Comparison of ENCODE assay signal across 18 cellular contexts in the genomic region with DNA sequence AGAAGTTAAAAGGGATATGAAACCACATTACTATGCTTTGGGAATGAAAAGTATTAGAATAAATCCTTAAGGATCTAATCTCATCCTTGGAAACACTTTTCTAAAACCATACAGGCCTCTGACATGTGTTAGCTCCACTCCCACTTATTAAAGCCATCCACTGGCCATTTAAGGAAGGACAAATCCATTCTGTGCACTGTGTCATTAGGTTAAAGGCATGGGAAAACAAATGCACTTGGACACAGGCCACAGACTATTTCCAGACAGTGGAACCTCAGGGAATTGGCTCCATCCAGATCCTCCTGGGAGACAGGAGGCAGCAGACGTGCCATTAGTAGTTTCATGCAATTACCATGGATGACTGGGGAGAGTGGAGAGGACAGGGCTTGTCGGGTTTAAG.
DNase-seq lines count a peak whose midpoint lies in the region; ATAC-seq and TF ChIP-seq lines count a peak whose summit lies in the region.
"Had no signal": no experiment of that assay in that cellular context is flagged by ENCODE, and none has a peak within 500 bp of the region (broad histone marks: within the 10 kb centered on the region; RNA-seq: fewer than 3 reads in every experiment).

No MANE protein-coding gene starts in this region.

- H3K4me3 Mint-ChIP-seq in brain = no peak overlapping the region
- no peak overlapping the region for H3K4me3 Mint-ChIP-seq in mesothelial cell of epicardium
- no peak overlapping the region for H3K4me3 Mint-ChIP-seq in activated CD4-positive, alpha-beta T cell treated with anti-CD3 and anti-CD28 coated beads, Interleukin-2, amount 10 ng/mL, durations not matched to agents 24 days and 14 days
- H3K4me3 Mint-ChIP-seq: activated CD8-positive, alpha-beta T cell treated with anti-CD3 and anti-CD28 coated beads, Interleukin-2, amount 10 ng/mL, durations not matched to agents 7 days and 5 days; activated naive CD8-positive, alpha-beta T cell; HFFc6; memory B cell; natural killer cell treated with Interleukin-12 subunit alpha and Interleukin-12 subunit beta and Interleukin-15 and Interleukin-18, amount 100 ng/mL, for 72 hours; stimulated activated memory B cell treated with anti-CD40 and anti-IgM and Interleukin-4, amounts not matched to agents 10 μg/mL and 1 μg/mL and 100 μg/mL, for 72 hours; T-helper 17 cell; WTC11 had no signal

- TF ChIP-seq POLR2A in thyroid gland (IDR thresholded peaks at IDR 0.05) = no peak

- H3K4me1 Mint-ChIP-seq in brain (peaks cover 41% of the 10 kb centered on the region), mesothelial cell of epicardium (peaks cover 55% of the 10 kb centered on the region)
- no peaks in the 10 kb centered on the region for H3K4me1 Mint-ChIP-seq in activated CD4-positive, alpha-beta T cell treated with anti-CD3 and anti-CD28 coated beads, Interleukin-2, amount 10 ng/mL, durations not matched to agents 24 days and 14 days
- H3K4me1 Mint-ChIP-seq: memory B cell; stimulated activated memory B cell treated with anti-CD40 and anti-IgM and Interleukin-4, amounts not matched to agents 10 μg/mL and 1 μg/mL and 100 μg/mL, for 72 hours; T-helper 17 cell had no signal

- peak; percentile 64 for ATAC-seq in Right ventricle myocardium inferior
- ATAC-seq: activated CD8-positive, alpha-beta T cell treated with anti-CD3 and anti-CD28 coated beads, Interleukin-2, amount 10 ng/mL, durations not matched to agents 7 days and 5 days; natural killer cell treated with Interleukin-12 subunit alpha and Interleukin-12 subunit beta and Interleukin-15 and Interleukin-18, amount 100 ng/mL, for 72 hours; stimulated activated memory B cell treated with anti-CD40 and anti-IgM and Interleukin-4, amounts not matched to agents 10 μg/mL and 1 μg/mL and 100 μg/mL, for 72 hours; T-helper 17 cell; WTC11 had no signal

- no peaks in the 10 kb centered on the region for H3K36me3 ChIP-seq in thyroid gland
- H3K36me3 ChIP-seq: transverse colon had no signal

- DNase-seq in Right ventricle myocardium inferior (ENCODE audit: missing footprints) = no peak
- no peak for DNase-seq in cardiac septum (ENCODE audit: low spot score)
- no peak for DNase-seq in mesothelial cell of epicardium (ENCODE audit: low spot score in 2 of 2, unreplicated experiment in 2 of 2)
- no peak for DNase-seq in effector CD8-positive, alpha-beta T cell (lab: John Stamatoyannopoulos, UW)
- DNase-seq in activated T-cell treated with anti-CD3 and anti-CD28 coated beads, Interleukin-2, amount 50 U/mL, for 48 hours = no peak
- no peak for DNase-seq in thyroid gland
- no peak for DNase-seq in activated CD4-positive, alpha-beta T cell treated with anti-CD3 and anti-CD28 coated beads, Interleukin-2, amount 10 ng/mL, durations not matched to agents 24 days and 14 days
- DNase-seq: activated CD8-positive, alpha-beta T cell treated with anti-CD3 and anti-CD28 coated beads, Interleukin-2, amount 10 ng/mL, durations not matched to agents 7 days and 5 days; HFFc6; KG1; T-helper 17 cell; transverse colon had no signal

- H3K27me3 ChIP-seq in thyroid gland = no peaks in the 10 kb centered on the region
- H3K27me3 ChIP-seq: transverse colon had no signal

- peak in 1 of 2 experiments; percentile 10 for TF ChIP-seq CTCF in brain (conservative IDR thresholded peaks at IDR 0.05)
- no peak for TF ChIP-seq CTCF in mesothelial cell of epicardium (IDR thresholded peaks at IDR 0.05; ENCODE audit: unreplicated experiment)
- TF ChIP-seq CTCF in thyroid gland (IDR thresholded peaks at IDR 0.05) = no peak

- H3K27ac ChIP-seq in thyroid gland = no peak overlapping the region
- H3K27ac ChIP-seq: transverse colon had no signal

- no peaks in the 10 kb centered on the region for H3K4me1 ChIP-seq in thyroid gland
- H3K4me1 ChIP-seq: transverse colon had no signal

- 59 to 89% methylated on average over 2 of the region's 2 CpGs for WGBS in thyroid gland, 2 donors

- no peak overlapping the region for H3K4me3 ChIP-seq in thyroid gland (replicated peaks in 1 of 3)
- H3K4me3 ChIP-seq: transverse colon had no signal

- intact Hi-C loops in Right ventricle myocardium inferior (cut with DNase I) = no loop called here
- intact Hi-C loops in cardiac septum (cut with DNase I) = no loop called here
- intact Hi-C loops in thyroid gland (cut with DNase I) = no loop called here
- intact Hi-C loops in activated CD4-positive, alpha-beta T cell treated with anti-CD3 and anti-CD28 coated beads, Interleukin-2, amount 10 ng/mL, durations not matched to agents 24 days and 14 days (cut with micrococcal nuclease) = no loop called here

- H3K27me3 Mint-ChIP-seq in brain (no peaks in the 10 kb centered on the region), mesothelial cell of epicardium (ENCODE audit: low read depth) (no peaks in the 10 kb centered on the region)
- peaks cover 6% of the 10 kb centered on the region for H3K27me3 Mint-ChIP-seq in activated CD4-positive, alpha-beta T cell treated with anti-CD3 and anti-CD28 coated beads, Interleukin-2, amount 10 ng/mL, durations not matched to agents 24 days and 14 days
- H3K27me3 Mint-ChIP-seq: activated naive CD8-positive, alpha-beta T cell; memory B cell; stimulated activated memory B cell treated with anti-CD40 and anti-IgM and Interleukin-4, amounts not matched to agents 10 μg/mL and 1 μg/mL and 100 μg/mL, for 72 hours had no signal

- no peaks in the 10 kb centered on the region for H3K9me3 ChIP-seq in thyroid gland

- H3K9me3 Mint-ChIP-seq in brain (peaks cover 6 to 17% (median 10%) of the 10 kb centered on the region in 5 experiments), mesothelial cell of epicardium (peaks cover 14% of the 10 kb centered on the region)
- H3K9me3 Mint-ChIP-seq in activated CD4-positive, alpha-beta T cell treated with anti-CD3 and anti-CD28 coated beads, Interleukin-2, amount 10 ng/mL, durations not matched to agents 24 days and 14 days = no peaks in the 10 kb centered on the region
- H3K9me3 Mint-ChIP-seq: HFFc6 had no signal

- H3K27ac Mint-ChIP-seq in brain (peak overlapping the region in 4 of 5 experiments; percentile 12 to 79 (median 60)), mesothelial cell of epicardium (peak overlapping the region; percentile 57)
- H3K27ac Mint-ChIP-seq in activated CD4-positive, alpha-beta T cell treated with anti-CD3 and anti-CD28 coated beads, Interleukin-2, amount 10 ng/mL, durations not matched to agents 24 days and 14 days = no peak overlapping the region
- H3K27ac Mint-ChIP-seq: activated CD8-positive, alpha-beta T cell treated with anti-CD3 and anti-CD28 coated beads, Interleukin-2, amount 10 ng/mL, durations not matched to agents 7 days and 5 days; activated naive CD8-positive, alpha-beta T cell; HFFc6; memory B cell; natural killer cell treated with Interleukin-12 subunit alpha and Interleukin-12 subunit beta and Interleukin-15 and Interleukin-18, amount 100 ng/mL, for 72 hours; stimulated activated memory B cell treated with anti-CD40 and anti-IgM and Interleukin-4, amounts not matched to agents 10 μg/mL and 1 μg/mL and 100 μg/mL, for 72 hours; T-helper 17 cell; WTC11 had no signal

- H3K36me3 Mint-ChIP-seq in brain = no peaks in the 10 kb centered on the region
- peaks cover 2% of the 10 kb centered on the region for H3K36me3 Mint-ChIP-seq in mesothelial cell of epicardium
- H3K36me3 Mint-ChIP-seq in activated CD4-positive, alpha-beta T cell treated with anti-CD3 and anti-CD28 coated beads, Interleukin-2, amount 10 ng/mL, durations not matched to agents 24 days and 14 days (ENCODE audit: low read depth) = no peaks in the 10 kb centered on the region
- H3K36me3 Mint-ChIP-seq: activated naive CD8-positive, alpha-beta T cell; memory B cell; natural killer cell treated with Interleukin-12 subunit alpha and Interleukin-12 subunit beta and Interleukin-15 and Interleukin-18, amount 100 ng/mL, for 72 hours; stimulated activated memory B cell treated with anti-CD40 and anti-IgM and Interleukin-4, amounts not matched to agents 10 μg/mL and 1 μg/mL and 100 μg/mL, for 72 hours had no signal
